ENCODE assay signal across 8 cellular contexts in genomic region chr18:57621252-57621607, GRCh38. TPM values are rescaled to one million over a fixed set of nuclear protein-coding genes. Genes with fewer than 3 reads are reported as not detected.
DNase-seq lines count a peak whose midpoint lies in the region; ATAC-seq and TF ChIP-seq lines count a peak whose summit lies in the region.

No MANE protein-coding gene starts in this region.

- H3F3A ChIP-seq in smooth muscle cell (ENCODE audit: low read depth) = no peaks in the 10 kb centered on the region

- peaks cover 8% of the 10 kb centered on the region for H3K4me1 ChIP-seq in smooth muscle cell (ENCODE audit: low read depth)

- H3K27ac ChIP-seq in adipose tissue (ENCODE audit: low read depth, low read length) (peak overlapping the region; percentile 26), smooth muscle cell (ENCODE audit: low read depth) (peak overlapping the region; percentile 73)

- peaks cover 46% of the 10 kb centered on the region for H3K79me2 ChIP-seq in smooth muscle cell (ENCODE audit: low read depth)

- ATAC-seq in GM19395 (IDR thresholded peaks at IDR 0.05; ENCODE audit: unreplicated experiment) (peak; percentile 11), HG03460 (IDR thresholded peaks at IDR 0.05; ENCODE audit: unreplicated experiment) (peak; percentile 27)

- WGBS in adipose tissue, 3 donors = 0 to 1% (median 1%) methylated on average over 19 to 20 of the region's 20 CpGs
- WGBS in smooth muscle cell (ENCODE audit: low lambda C conversion rate) = under 1% methylated on average over 14 of the region's 20 CpGs

- no peaks in the 10 kb centered on the region for H3K27me3 ChIP-seq in smooth muscle cell (ENCODE audit: low read depth)

- H3K4me3 ChIP-seq in iPS-11a (ENCODE audit: low read depth, low read length) (peak overlapping the region; percentile 90), smooth muscle cell (peak overlapping the region; percentile 68)

- peak overlapping the region; percentile 88 for H3K9ac ChIP-seq in smooth muscle cell (ENCODE audit: low read depth)

- peak overlapping the region; percentile 88 for H3K4me2 ChIP-seq in smooth muscle cell

- H2AFZ ChIP-seq in smooth muscle cell (ENCODE audit: low read depth) = peak overlapping the region; percentile 33

- H3K9me3 ChIP-seq in smooth muscle cell (replicated peaks; ENCODE audit: low read depth) = no peaks in the 10 kb centered on the region

- peaks cover 3% of the 10 kb centered on the region for H4K20me1 ChIP-seq in smooth muscle cell (ENCODE audit: low read depth)

- TF ChIP-seq CTCF in smooth muscle cell (IDR thresholded peaks at IDR 0.05; ENCODE audit: borderline replicate concordance, insufficient read depth, poor library complexity, severe bottlenecking) = no peak

- H3K36me3 ChIP-seq in smooth muscle cell (ENCODE audit: low read depth) = peaks cover 3% of the 10 kb centered on the region

- peak; percentile 54 for DNase-seq in COLO668 (lab: John Stamatoyannopoulos, UW; ENCODE audit: unreplicated experiment)
- DNase-seq in smooth muscle cell (lab: John Stamatoyannopoulos, UW; ENCODE audit: unreplicated experiment) = no peak
- no peak for DNase-seq in Kasumi-1 (lab: John Stamatoyannopoulos, UW)
- DNase-seq in HuH-7.5 (ENCODE audit: low spot score) = no peak

RNA-seq across cellular contexts. Expression of gene NARS1, which starts 0.4 kb away (rescaled TPM):
- polyA plus RNA-seq in adipose tissue = 10 to 100 TPM; 36.2 to 66.3 (median 53.8) TPM
- 92.8 and 107 TPM in 2 replicates for total RNA-seq in smooth muscle cell
- polyA plus RNA-seq in smooth muscle cell = 71.4 and 83.6 TPM in 2 replicates

RNA-seq across cellular contexts. Expression of gene FECH, which starts 34.7 kb away (rescaled TPM):
- polyA plus RNA-seq in adipose tissue = 10 to 100 TPM in 2 of 3 donors, 1 to 10 TPM in 1; 6.2 to 14.5 (median 13.9) TPM
- total RNA-seq in smooth muscle cell = 44.3 and 52.5 TPM in 2 replicates
- polyA plus RNA-seq in smooth muscle cell = 18.1 and 27.1 TPM in 2 replicates
